9 cellular contexts compared by ENCODE assay signal in the genomic region with DNA sequence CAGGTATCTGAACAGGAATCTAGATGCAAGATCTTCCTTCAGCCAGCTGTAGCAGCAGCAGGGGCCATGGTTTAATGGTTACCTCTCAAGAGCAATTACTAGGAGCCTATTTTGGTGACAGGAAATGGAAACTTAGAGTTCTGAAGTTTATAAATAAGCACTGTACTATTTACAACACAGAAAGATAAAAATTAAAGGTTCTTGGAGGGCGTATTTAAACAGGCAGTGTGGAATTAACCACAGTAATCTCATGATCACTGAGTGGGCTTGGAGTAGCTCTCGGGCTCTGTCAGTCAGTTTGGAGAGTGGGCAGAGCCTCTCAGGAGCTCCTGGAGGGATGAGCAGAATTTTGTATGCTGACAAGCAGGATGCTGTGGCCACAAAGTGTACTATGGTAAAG. TPM values are rescaled to one million over a fixed set of nuclear protein-coding genes. Genes with fewer than 3 reads are reported as not detected.
DNase-seq lines count a peak whose midpoint lies in the region; ATAC-seq lines count a peak whose summit lies in the region.
"Had no signal": no experiment of that assay in that cellular context is flagged by ENCODE, and none has a peak within 500 bp of the region (broad histone marks: within the 10 kb centered on the region; RNA-seq: fewer than 3 reads in every experiment).

No MANE protein-coding gene starts in this region.

- peaks cover 52 to 64% (median 63%) of the 10 kb centered on the region in 3 donors for H3K4me1 Mint-ChIP-seq in naive B cell

- peak; percentile 85 for ATAC-seq in GM18907 (IDR thresholded peaks at IDR 0.05; ENCODE audit: unreplicated experiment)
- ATAC-seq in GM21529 (IDR thresholded peaks at IDR 0.05; ENCODE audit: unreplicated experiment): peak; percentile 83
- peak; percentile 77 for ATAC-seq in HG03175 (IDR thresholded peaks at IDR 0.05; ENCODE audit: unreplicated experiment)
- ATAC-seq in naive B cell (ENCODE audit: low read depth in 2 of 2): no peak

- no peaks in the 10 kb centered on the region for H3K9me3 Mint-ChIP-seq in naive B cell

- H3K36me3 Mint-ChIP-seq in naive B cell: no peaks in the 10 kb centered on the region

- DNase-seq in naive B cell: no peak
- DNase-seq in putamen (ENCODE audit: low spot score): no peak
- DNase-seq in SW 1271 (lab: John Stamatoyannopoulos, UW): no peak
- DNase-seq in effector CD8-positive, alpha-beta T cell (lab: John Stamatoyannopoulos, UW): no peak
- DNase-seq: activated naive CD4-positive, alpha-beta T cell treated with anti-CD3 and anti-CD28 coated beads, Interleukin-2, amount 50 U/mL, for 16 hours; DMS79 had no signal

- H3K4me3 Mint-ChIP-seq in naive B cell: peak overlapping the region; percentile 72 to 93 (median 84)

- no peaks in the 10 kb centered on the region for H3K27me3 Mint-ChIP-seq in naive B cell

- peak overlapping the region; percentile 47 to 90 (median 86) for H3K27ac Mint-ChIP-seq in naive B cell

RNA-seq across cellular contexts. Expression of a gene that starts 10.2 kb away (rescaled TPM):
- polyA plus RNA-seq in naive B cell (ENCODE audit: low read depth in 6 of 6): 100 to 1,000 TPM in 2 of 6 donors, 10 to 100 TPM in 4; 31.3 to 138 (median 82.3) TPM

RNA-seq across cellular contexts. Expression of a gene that starts 35.4 kb away (rescaled TPM):
- polyA plus RNA-seq in naive B cell (ENCODE audit: low read depth in 6 of 6): under 1 TPM in 3 of 6 donors, not detected in 3; 0.08 to 0.23 (median 0.09) TPM

Comparison
In these comparisons a context has a peak if more than half of its experiments do, and no peak if none do; other contexts are left out.
1. ATAC-seq: peak in GM18907 (single experiment), GM21529 (single experiment) and HG03175 (single experiment); none in naive B cell (0 of 2).